In the genomic region with DNA sequence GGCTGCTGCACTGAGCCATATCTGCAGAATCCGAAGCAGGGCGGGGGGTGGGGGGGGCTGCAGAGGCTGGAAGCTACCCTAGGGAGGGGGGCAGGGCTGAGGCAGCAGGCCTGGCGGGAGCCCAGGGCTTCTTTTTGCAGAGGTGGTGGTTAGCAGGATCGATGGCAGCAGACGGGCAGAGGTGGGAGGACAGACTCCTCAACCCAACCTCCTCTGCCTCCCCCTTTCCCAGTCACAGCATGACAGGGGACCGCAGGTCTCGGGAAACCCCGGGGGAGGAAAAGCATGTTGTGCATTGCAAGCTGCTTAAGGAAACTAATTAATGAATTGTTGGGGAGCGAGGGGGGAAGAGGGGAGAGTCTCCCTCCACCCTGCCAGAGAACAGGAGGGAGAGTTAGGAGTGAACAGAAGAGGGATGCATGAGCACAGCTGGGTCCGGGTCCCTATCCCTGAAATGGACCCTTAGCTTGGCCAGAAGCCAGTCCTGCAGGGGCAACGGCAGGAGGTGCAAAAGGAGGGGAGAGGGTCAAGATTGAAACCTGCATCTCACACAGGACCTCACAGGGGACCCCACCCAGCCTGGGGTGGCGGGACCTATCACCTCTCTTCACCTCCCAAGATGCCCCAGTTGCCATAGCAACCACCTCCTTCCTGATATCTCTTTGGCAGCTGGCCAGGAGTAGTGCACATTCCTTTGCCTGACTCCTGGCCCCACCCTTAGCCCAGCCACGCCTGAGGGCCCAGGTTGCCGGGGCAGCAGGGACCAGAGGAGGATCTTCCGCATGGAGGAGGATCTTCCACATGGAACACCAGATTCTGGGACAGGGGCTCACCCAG, we compare ENCODE assay signal across 8 cellular contexts. TPM values are rescaled to one million over a fixed set of nuclear protein-coding genes. Genes with fewer than 3 reads are reported as not detected.
DNase-seq lines count a peak whose midpoint lies in the region; ATAC-seq and TF ChIP-seq lines count a peak whose summit lies in the region.
"Had no signal": no experiment of that assay in that cellular context is flagged by ENCODE, and none has a peak within 500 bp of the region (broad histone marks: within the 10 kb centered on the region; RNA-seq: fewer than 3 reads in every experiment).

No MANE protein-coding gene starts in this region.

- DNase-seq in H4 (ENCODE audit: low spot score) (peak; percentile 68), NCI-H69 (lab: John Stamatoyannopoulos, UW) (peak; percentile 67), iPS-NIHi7 (ENCODE audit: extremely low spot score) (peak; percentile 65), NCI-H1930 (lab: John Stamatoyannopoulos, UW) (no peak), sigmoid colon (no peak)

- ATAC-seq in GM21529 (IDR thresholded peaks at IDR 0.05; ENCODE audit: unreplicated experiment), result no peak

- H3K4me1 ChIP-seq in sigmoid colon, result peaks cover 0 to 34% (median 30%) of the 10 kb centered on the region in 4 donors

- intact Hi-C loops in sigmoid colon (cut with DNase I), result loop anchor here (5.0 to 10.0 kb wide), 2 partner anchors 78 to 120 kb away; partner anchors contain the start of gene USF2

- H3K27me3 ChIP-seq in sigmoid colon, result peaks cover 20 to 69% (median 31%) of the 10 kb centered on the region in 3 donors

- no peak for TF ChIP-seq CTCF in sigmoid colon (IDR thresholded peaks at IDR 0.05)

- TF ChIP-seq EP300 in sigmoid colon (IDR thresholded peaks at IDR 0.05), result no peak

- H3K27ac ChIP-seq in sigmoid colon, result no peak overlapping the region
- H3K27ac ChIP-seq: KMS-11 had no signal

- no peaks in the 10 kb centered on the region for H3K9me3 ChIP-seq in sigmoid colon

- 10 to 28% methylated on average over 15 of the region's 15 CpGs for WGBS in sigmoid colon, 2 donors

- TF ChIP-seq POLR2A in sigmoid colon (IDR thresholded peaks at IDR 0.05), result no peak

- no peak overlapping the region for H3K4me3 ChIP-seq in sigmoid colon

- no peaks in the 10 kb centered on the region for H3K36me3 ChIP-seq in sigmoid colon

RNA-seq across cellular contexts. Expression of gene FXYD7, which starts 1.8 kb away (rescaled TPM):
- total RNA-seq in H4 (2014; rRNA removed; shearing (Covaris generic)), result 0.14 TPM in 1 of 2 replicates, not detected in the other
- total RNA-seq in sigmoid colon, result 1 to 10 TPM in 1 of 4 donors, not detected in 3; 3.3 TPM
- 1 to 10 TPM in 1 of 3 donors, not detected in 2; 1.7 TPM for polyA plus RNA-seq in sigmoid colon
- total RNA-seq: activated CD8-positive, alpha-beta memory T cell treated with anti-CD3 and anti-CD28 coated beads for 36 hours had no signal

RNA-seq across cellular contexts. Expression of gene FXYD1, which starts 6.2 kb away (rescaled TPM):
- not detected in 2 replicates for total RNA-seq in H4 (2014; rRNA removed; shearing (Covaris generic))
- 100 to 1,000 TPM in 1 of 4 donors, 10 to 100 TPM in 3; 39.1 to 107 (median 44.6) TPM for total RNA-seq in sigmoid colon
- 10 to 100 TPM in 2 of 3 donors, 1 to 10 TPM in 1; 6.0 to 57.7 (median 15.0) TPM for polyA plus RNA-seq in sigmoid colon
- total RNA-seq: activated CD8-positive, alpha-beta memory T cell treated with anti-CD3 and anti-CD28 coated beads for 36 hours had no signal

RNA-seq across cellular contexts. Expression of gene FXYD5, which starts 9.7 kb away (rescaled TPM):
- 173 and 209 TPM in 2 replicates for total RNA-seq in H4 (2014; rRNA removed; shearing (Covaris generic))
- 10 to 100 TPM; 20.1 to 32.4 (median 28.8) TPM for total RNA-seq in sigmoid colon
- 100 to 1,000 TPM in 1 of 3 donors, 10 to 100 TPM in 2; 18.5 to 102 (median 27.0) TPM for polyA plus RNA-seq in sigmoid colon

RNA-seq across cellular contexts. Expression of gene LGI4, which starts 10.0 kb away (rescaled TPM):
- total RNA-seq in H4 (2014; rRNA removed; shearing (Covaris generic)), result not detected in 2 replicates
- total RNA-seq in sigmoid colon, result 10 to 100 TPM; 29.0 to 47.1 (median 35.1) TPM
- 10 to 100 TPM in 1 of 3 donors, 1 to 10 TPM in 2; 4.2 to 35.7 (median 9.0) TPM for polyA plus RNA-seq in sigmoid colon
- total RNA-seq: activated CD8-positive, alpha-beta memory T cell treated with anti-CD3 and anti-CD28 coated beads for 36 hours had no signal

RNA-seq across cellular contexts. Expression of gene FXYD3, which starts 29.2 kb away (rescaled TPM):
- not detected in 2 replicates for total RNA-seq in H4 (2014; rRNA removed; shearing (Covaris generic))
- 10 to 100 TPM in 2 of 4 donors, 1 to 10 TPM in 2; 3.7 to 15.3 (median 8.2) TPM for total RNA-seq in sigmoid colon
- 1,000 to 10,000 TPM; 2,472 to 3,333 (median 2,871) TPM for polyA plus RNA-seq in sigmoid colon
- total RNA-seq: activated CD8-positive, alpha-beta memory T cell treated with anti-CD3 and anti-CD28 coated beads for 36 hours had no signal

Comparison
In these comparisons a context has a peak if more than half of its experiments do, and no peak if none do; other contexts are left out.
1. DNase-seq: peak in H4 (single experiment), NCI-H69 (single experiment) and iPS-NIHi7 (single experiment); none in NCI-H1930 (0 of 2) and sigmoid colon (single experiment).
2. RNA of gene FXYD1, which starts 6.2 kb away (total RNA-seq): 39.1 to 107 TPM in sigmoid colon; not detected in H4; every median in the first group is over 10 times any median in the second.